8 cellular contexts compared by ENCODE assay signal in genomic region chr9:120925535-120926396, GRCh38. TPM values are rescaled to one million over a fixed set of nuclear protein-coding genes. Genes with fewer than 3 reads are reported as not detected.
DNase-seq lines count a peak whose midpoint lies in the region; ATAC-seq, FAIRE-seq and TF ChIP-seq lines count a peak whose summit lies in the region.

No MANE protein-coding gene starts in this region.

- TF ChIP-seq CTCF in SK-N-SH (IDR thresholded peaks at IDR 0.05) = no peak
- TF ChIP-seq CTCF in ascending aorta (IDR thresholded peaks at IDR 0.05) = no peak
- no peak for TF ChIP-seq CTCF in stomach (IDR thresholded peaks at IDR 0.05)

- H3K4me3 ChIP-seq in SK-N-SH (ENCODE audit: low read depth in 2 of 2, low read length in 1 of 2) = no peak overlapping the region
- H3K4me3 ChIP-seq in ascending aorta = peak overlapping the region; percentile 16 to 56
- H3K4me3 ChIP-seq in mononuclear cell (ENCODE audit: low read length) = peak overlapping the region; percentile 35
- peak overlapping the region in 2 of 4 donors; percentile 11 to 25 for H3K4me3 ChIP-seq in stomach

- intact Hi-C loops in ascending aorta (cut with DNase I) = no loop called here
- intact Hi-C loops in stomach (cut with DNase I; ENCODE audit: low total_unique reads) = loop anchor here (10.0 kb wide), 1 partner anchor 51 kb away; the partner anchor contains the start of gene PHF19

- H3K9me3 ChIP-seq in SK-N-SH (no peaks in the 10 kb centered on the region), ascending aorta (no peaks in the 10 kb centered on the region), mononuclear cell (ENCODE audit: low read depth, low read length) (no peaks in the 10 kb centered on the region), stomach (no peaks in the 10 kb centered on the region)

- no peaks in the 10 kb centered on the region for H4K20me1 ChIP-seq in SK-N-SH (ENCODE audit: insufficient read depth)

- H3K4me2 ChIP-seq in SK-N-SH = peak overlapping the region; percentile 62

- CTCF ChIA-PET in SK-N-SH (lab: Yijun Ruan, JAX) = interaction anchor here (6.3 kb wide), 1 partner anchor 10 kb away, joined by 42 read pairs; no protein-coding TSS in a partner anchor

- WGBS in SK-N-SH (ENCODE audit: low lambda C conversion rate) = 65% methylated on average over 13 of the region's 13 CpGs
- 48 to 71% (median 63%) methylated on average over 8 to 13 of the region's 13 CpGs for WGBS in stomach, 5 donors

- H3K36me3 ChIP-seq in SK-N-SH (replicated peaks in 1 of 2; ENCODE audit: control insufficient read depth in 1 of 2, insufficient read depth in 2 of 2, low read length in 1 of 2) = no peaks in the 10 kb centered on the region
- no peaks in the 10 kb centered on the region for H3K36me3 ChIP-seq in ascending aorta
- no peaks in the 10 kb centered on the region for H3K36me3 ChIP-seq in stomach

- FAIRE-seq in GM12891 (lab: Jason Lieb, UNC) = no peak

- H3K27ac ChIP-seq in SK-N-SH (ENCODE audit: low read depth in 2 of 2, low read length in 1 of 2) = peak overlapping the region in 1 of 2 experiments; percentile 63; a peak in 2 of 4 replicates
- H3K27ac ChIP-seq in ascending aorta = peak overlapping the region; percentile 97 to 98
- H3K27ac ChIP-seq in stomach = peak overlapping the region; percentile 74 to 97 (median 92)

- peak; percentile 41 for ATAC-seq in HG02623 (IDR thresholded peaks at IDR 0.05; ENCODE audit: unreplicated experiment)

- H3K9me2 ChIP-seq in SK-N-SH = no peaks in the 10 kb centered on the region

- TF ChIP-seq EP300 in SK-N-SH (IDR thresholded peaks at IDR 0.05; ENCODE audit: borderline replicate concordance in 1 of 2, low read depth in 1 of 2, low read length in 1 of 2) = no peak
- TF ChIP-seq EP300 in stomach (IDR thresholded peaks at IDR 0.05) = no peak

- TF ChIP-seq POLR2A in GM12891 (IDR thresholded peaks at IDR 0.05; ENCODE audit: low read depth, low read length) = peak; percentile 99
- TF ChIP-seq POLR2A in stomach (IDR thresholded peaks at IDR 0.05) = no peak

- peaks cover 8% of the 10 kb centered on the region for H3F3A ChIP-seq in SK-N-SH (replicated peaks; ENCODE audit: insufficient read depth)

- peak overlapping the region; percentile 61 for H3K9ac ChIP-seq in SK-N-SH

- no peak for TF ChIP-seq RAD21 in SK-N-SH (IDR thresholded peaks at IDR 0.05; ENCODE audit: low read length)

- DNase-seq in GM12891 (ENCODE audit: insufficient read length, low spot score) (no peak), SK-N-SH (no peak), ascending aorta (ENCODE audit: low spot score in 2 of 2) (peak; percentile 74 to 93), stomach (no peak), DMS53 treated with DMSO at 0.1 percent for 48 hours (lab: John Stamatoyannopoulos, UW; ENCODE audit: unreplicated experiment) (no peak), NCI-H1417 treated with DMSO at 0.1 percent for 48 hours (lab: John Stamatoyannopoulos, UW) (no peak)

- H3K27me3 ChIP-seq in SK-N-SH (ENCODE audit: insufficient read depth) = no peaks in the 10 kb centered on the region
- H3K27me3 ChIP-seq in ascending aorta = no peaks in the 10 kb centered on the region
- no peaks in the 10 kb centered on the region for H3K27me3 ChIP-seq in mononuclear cell (ENCODE audit: insufficient read depth, low read length)
- no peaks in the 10 kb centered on the region for H3K27me3 ChIP-seq in stomach

- no peaks in the 10 kb centered on the region for H3K79me2 ChIP-seq in SK-N-SH (ENCODE audit: insufficient read depth)

- POLR2A ChIA-PET in SK-N-SH (lab: Yijun Ruan, JAX) = no interaction called here

- H2AFZ ChIP-seq in SK-N-SH (ENCODE audit: low read depth) = peak overlapping the region; percentile 69

- H3K4me1 ChIP-seq in SK-N-SH (ENCODE audit: control insufficient read depth in 1 of 2, insufficient read depth in 2 of 2, low read depth in 1 of 2, low read length in 1 of 2) (peaks cover 17 to 37% of the 10 kb centered on the region in 2 experiments), ascending aorta (peaks cover 23 to 73% of the 10 kb centered on the region in 2 donors), mononuclear cell (ENCODE audit: insufficient read depth, low read length) (peaks cover 88% of the 10 kb centered on the region), stomach (peaks cover 11 to 67% (median 39%) of the 10 kb centered on the region in 4 donors)

TF ChIP-seq in GM12891, 5 proteins besides CTCF, POLR2A, EP300 and RAD21:
- TF ChIP-seq SPI1 (IDR thresholded peaks at IDR 0.05; ENCODE audit: low read depth, low read length) (no peak), POLR2AphosphoS5 (IDR thresholded peaks at IDR 0.05; ENCODE audit: low read depth, low read length) (peak; percentile 98), PAX5 (IDR thresholded peaks at IDR 0.05; ENCODE audit: insufficient read depth, low read length, severe bottlenecking) (no peak), POU2F2 (IDR thresholded peaks at IDR 0.05; ENCODE audit: low read depth, low read length) (peak; percentile 79; the same call in 1 of the 2 replicates), TAF1 (IDR thresholded peaks at IDR 0.05; ENCODE audit: low read depth, low read length) (peak; percentile 94)

TF ChIP-seq in SK-N-SH, 30 proteins besides CTCF, POLR2A, EP300 and RAD21:
- peak; percentile 71; the same call in 1 of the 2 replicates for TF ChIP-seq FOSL2 (IDR thresholded peaks at IDR 0.05; ENCODE audit: borderline replicate concordance, low read depth)
- no peak for TF ChIP-seq FOXM1 (IDR thresholded peaks at IDR 0.05; ENCODE audit: low read depth)
- peak; percentile 54 for TF ChIP-seq JUND (IDR thresholded peaks at IDR 0.05)

RNA-seq across cellular contexts. Expression of gene TRAF1, which starts 0.8 kb away (rescaled TPM):
- 107 TPM for polyA plus RNA-seq in GM12891 (2012; ENCODE audit: low read depth, missing spikeins)
- polyA plus RNA-seq in SK-N-SH (2012; rRNA removed) (1.2 and 1.5 TPM in 2 replicates), stomach (1 to 10 TPM; 2.3 to 6.8 (median 3.7) TPM)
- 0.54 and 0.84 TPM in 2 replicates for polyA plus RNA-seq in SK-N-SH (2012; cell fraction: cytosol; rRNA removed)
- polyA plus RNA-seq in SK-N-SH (2012; cell fraction: nucleus; rRNA removed) = 3.0 and 3.6 TPM in 2 replicates
- total RNA-seq in ascending aorta (16.7 TPM), mononuclear cell (88.8 TPM), stomach (10 to 100 TPM in 1 of 5 donors, 1 to 10 TPM in 3, under 1 TPM in 1; 0.58 to 10.3 (median 2.8) TPM)

RNA-seq across cellular contexts. Expression of gene PHF19, which starts 48.8 kb away (rescaled TPM):
- 65.4 TPM for polyA plus RNA-seq in GM12891 (2012; ENCODE audit: low read depth, missing spikeins)
- polyA plus RNA-seq in SK-N-SH (2012; rRNA removed) (24.5 and 33.4 TPM in 2 replicates), stomach (10 to 100 TPM; 10.7 to 28.3 (median 27.6) TPM)
- polyA plus RNA-seq in SK-N-SH (2012; cell fraction: cytosol; rRNA removed) = 18.0 and 25.0 TPM in 2 replicates
- 38.5 and 64.8 TPM in 2 replicates for polyA plus RNA-seq in SK-N-SH (2012; cell fraction: nucleus; rRNA removed)
- total RNA-seq in ascending aorta (33.0 TPM), mononuclear cell (31.6 TPM), stomach (100 to 1,000 TPM in 1 of 5 donors, 10 to 100 TPM in 4; 13.3 to 251 (median 26.8) TPM)

Comparison
In these comparisons a context has a peak if more than half of its experiments do, and no peak if none do; other contexts are left out.
1. DNase-seq: peak in ascending aorta (2 of 2); none in GM12891 (single experiment), SK-N-SH (single experiment), stomach (single experiment), DMS53 treated with DMSO at 0.1 percent for 48 hours (single experiment) and NCI-H1417 treated with DMSO at 0.1 percent for 48 hours (single experiment).
2. H3K4me3 ChIP-seq: peak in ascending aorta (2 of 2) and mononuclear cell (single experiment); none in SK-N-SH (0 of 2).